Comparison of ENCODE assay signal across 9 cellular contexts in the genomic region with DNA sequence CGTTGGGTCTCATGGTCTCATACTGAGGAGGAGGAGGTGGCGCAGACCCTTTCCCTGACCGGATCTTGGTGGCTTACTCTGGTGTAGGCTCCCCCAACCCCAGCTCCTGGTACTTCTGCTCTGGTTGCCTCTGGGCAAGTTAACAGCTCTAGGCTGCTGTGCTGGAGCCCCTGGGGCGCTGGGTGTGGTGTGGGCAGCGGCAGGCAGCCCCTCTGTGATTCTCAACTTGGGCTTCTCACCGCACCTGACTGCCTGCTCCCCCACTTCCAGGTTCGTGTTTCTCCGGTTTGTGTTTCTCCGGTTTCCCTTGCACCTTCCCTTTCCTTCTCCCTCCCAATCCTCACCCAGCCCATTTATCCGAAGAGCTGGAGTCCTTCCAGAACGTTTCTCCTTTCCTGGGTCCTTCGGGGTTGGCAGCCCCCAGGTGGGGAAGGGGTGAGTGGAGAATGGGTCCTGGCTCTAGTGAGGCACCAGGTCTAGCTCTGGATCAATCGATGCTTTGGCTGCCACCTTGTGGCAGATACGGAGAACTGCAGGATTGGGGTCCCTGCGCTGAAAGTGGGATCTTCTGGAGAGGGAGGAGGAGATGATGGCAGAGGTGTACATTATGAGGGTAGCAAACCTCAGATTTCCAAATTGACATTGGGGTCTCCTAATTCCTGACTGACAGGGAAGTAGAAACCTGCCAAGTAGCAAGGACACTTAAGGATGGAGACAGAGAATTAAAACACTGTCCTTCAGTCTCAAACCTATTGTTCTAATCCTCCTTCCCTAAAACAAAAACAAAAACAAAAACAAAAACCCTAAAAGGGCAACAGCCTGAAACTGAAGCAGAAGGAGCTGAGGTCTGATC. TPM values are rescaled to one million over a fixed set of nuclear protein-coding genes. Genes with fewer than 3 reads are reported as not detected.
A peak's percentile ranks its signal among the peaks of the same experiment; 100 is the strongest.
DNase-seq lines count a peak whose midpoint lies in the region; ATAC-seq and TF ChIP-seq lines count a peak whose summit lies in the region.
"Had no signal": no experiment of that assay in that cellular context is flagged by ENCODE, and none has a peak within 500 bp of the region (broad histone marks: within the 10 kb centered on the region; RNA-seq: fewer than 3 reads in every experiment).

No MANE protein-coding gene starts in this region.

- H3K27me3 Mint-ChIP-seq in mesothelial cell of epicardium (ENCODE audit: low read depth): peaks cover 17% of the 10 kb centered on the region

- H3K36me3 Mint-ChIP-seq in mesothelial cell of epicardium: no peaks in the 10 kb centered on the region

- peak; percentile 27 for DNase-seq in COR-L47 (lab: John Stamatoyannopoulos, UW)
- DNase-seq in NCI-H69 (lab: John Stamatoyannopoulos, UW): peak; percentile 75
- peak; percentile 57 to 68 for DNase-seq in activated CD4-positive, alpha-beta T cell treated with anti-CD3 and anti-CD28 coated beads, Interleukin-2, amount 50 U/mL, for 48 hours
- peak; percentile 39 to 49 (median 41) for DNase-seq in effector memory CD4-positive, alpha-beta T cell
- peak in 1 of 2 experiments; percentile 70 for DNase-seq in mesothelial cell of epicardium (ENCODE audit: low spot score in 2 of 2, unreplicated experiment in 2 of 2)
- peak; percentile 32 to 79 (median 54) for DNase-seq in stimulated activated naive CD4-positive, alpha-beta T cell (lab: John Stamatoyannopoulos, UW)
- DNase-seq in middle frontal gyrus (ENCODE audit: extremely low spot score, low spot score): no peak

- ATAC-seq in HG02678 (IDR thresholded peaks at IDR 0.05; ENCODE audit: unreplicated experiment): peak; percentile 60

- peaks cover 37% of the 10 kb centered on the region for H3K27me3 ChIP-seq in effector memory CD4-positive, alpha-beta T cell (replicated peaks; ENCODE audit: control insufficient read depth, insufficient read depth, low read length, poor library complexity, severe bottlenecking)

- TF ChIP-seq CTCF in mesothelial cell of epicardium (IDR thresholded peaks at IDR 0.05; ENCODE audit: unreplicated experiment): peak; percentile 93

- H3K4me1 Mint-ChIP-seq in mesothelial cell of epicardium: peaks cover 19% of the 10 kb centered on the region

- no peaks in the 10 kb centered on the region for H3K9me3 ChIP-seq in effector memory CD4-positive, alpha-beta T cell (ENCODE audit: control insufficient read depth, low read length)

- no peak overlapping the region for H3K4me3 Mint-ChIP-seq in mesothelial cell of epicardium

- no peaks in the 10 kb centered on the region for H3K36me3 ChIP-seq in effector memory CD4-positive, alpha-beta T cell (ENCODE audit: control insufficient read depth, insufficient read depth, low read length)

- H3K9me3 Mint-ChIP-seq in mesothelial cell of epicardium: no peaks in the 10 kb centered on the region

- H3K27ac ChIP-seq in effector memory CD4-positive, alpha-beta T cell (ENCODE audit: insufficient read depth, low read length, poor library complexity, severe bottlenecking): no peak overlapping the region

- no peak overlapping the region for H3K27ac Mint-ChIP-seq in mesothelial cell of epicardium

- no peak overlapping the region for H3K4me3 ChIP-seq in effector memory CD4-positive, alpha-beta T cell (ENCODE audit: insufficient read depth, low read depth, low read length, poor library complexity, severe bottlenecking)

- peaks cover 30% of the 10 kb centered on the region for H3K4me1 ChIP-seq in effector memory CD4-positive, alpha-beta T cell (ENCODE audit: control insufficient read depth, insufficient read depth, low read length, poor library complexity, severe bottlenecking)

RNA-seq across cellular contexts. Expression of gene CISTR, which starts 8.3 kb away (rescaled TPM):
- total RNA-seq in mesothelial cell of epicardium: not detected in 3 replicates
- total RNA-seq: T-helper 1 cell treated with Interleukin-12 subunit alpha and Interleukin-12 subunit beta and Interleukin-4 antibody, amounts not matched to agents 30 ng/mL and 1 ng/mL, for 36 hours had no signal

RNA-seq across cellular contexts. Expression of gene CALCOCO1, which starts 16.3 kb away (rescaled TPM):
- 124 to 130 TPM (median 124 TPM) in 3 replicates for total RNA-seq in mesothelial cell of epicardium
